ENCODE assay signal across 24 cellular contexts in genomic region chr14:102325791-102326345, GRCh38.
"Had no signal": no experiment of that assay in that cellular context is flagged by ENCODE, and none has a peak within 500 bp of the region (broad histone marks: within the 10 kb centered on the region; RNA-seq: fewer than 3 reads in every experiment).

No MANE protein-coding gene starts in this region.

- DNase-seq: activated B cell treated with CpG ODN at 0.5 μM for 24 hours; activated CD4-positive, alpha-beta memory T cell treated with anti-CD3 and anti-CD28 coated beads, Interleukin-2, amount 10 ng/mL, durations not matched to agents 7 days and 5 days; activated CD4-positive, alpha-beta T cell treated with anti-CD3 and anti-CD28 coated beads for 4 hours; activated CD8-positive, alpha-beta memory T cell treated with anti-CD3 and anti-CD28 coated beads, Interleukin-2, amount 10 ng/mL, durations not matched to agents 7 days and 5 days; activated effector memory CD4-positive, alpha-beta T cell treated with Interleukin-2 at 50 U/mL for 16 hours; activated naive CD4-positive, alpha-beta T cell treated with anti-CD3 and anti-CD28 coated beads, Interleukin-2, amount 10 ng/mL, durations not matched to agents 7 days and 5 days; activated naive CD8-positive, alpha-beta T cell treated with anti-CD3 and anti-CD28 coated beads, Interleukin-2, amount 50 U/mL, for 24 hours; activated T-cell treated with anti-CD3 and anti-CD28 coated beads, Interleukin-2, amount 50 U/mL, for 1 hour; anterior cingulate cortex; effector CD8-positive, alpha-beta T cell; heart right ventricle; midbrain; psoas muscle; small intestine; stimulated activated CD4-positive, alpha-beta T cell treated with anti-CD3 and anti-CD28 coated beads, Interleukin-4, amount 100 ng/mL, for 24 hours; testis; upper lobe of right lung had no signal

- H3K4me3 Mint-ChIP-seq: activated B cell treated with CpG ODN at 0.5 μM for 24 hours; activated CD4-positive, alpha-beta memory T cell treated with anti-CD3 and anti-CD28 coated beads, Interleukin-2, amount 10 ng/mL, durations not matched to agents 7 days and 5 days; activated CD8-positive, alpha-beta memory T cell treated with anti-CD3 and anti-CD28 coated beads, Interleukin-2, amount 10 ng/mL, durations not matched to agents 7 days and 5 days; activated naive CD4-positive, alpha-beta T cell treated with anti-CD3 and anti-CD28 coated beads, Interleukin-2, amount 10 ng/mL, durations not matched to agents 7 days and 5 days; activated naive CD8-positive, alpha-beta T cell treated with anti-CD3 and anti-CD28 coated beads, Interleukin-2, amount 50 U/mL, for 24 hours; dendritic cell treated with granulocyte-macrophage colony-stimulating factor and Interleukin-4, amounts not matched to agents 40 ng/mL and 50 ng/mL, for 4 days; stimulated activated effector memory CD8-positive, alpha-beta T cell treated with anti-CD3 and anti-CD28 coated beads, Interleukin-12 subunit alpha, Interleukin-12 subunit beta, amount 100 ng/mL, for 72 hours; T-helper 2 cell treated with Interferon-gamma antibody and Interleukin-4, amounts not matched to agents 5 μg/mL and 100 μg/mL, for 36 hours had no signal

- H3K4me1 Mint-ChIP-seq: stimulated activated effector memory CD8-positive, alpha-beta T cell treated with anti-CD3 and anti-CD28 coated beads, Interleukin-12 subunit alpha, Interleukin-12 subunit beta, amount 100 ng/mL, for 72 hours had no signal

- H3K27me3 Mint-ChIP-seq: activated B cell treated with CpG ODN at 0.5 μM for 24 hours; activated CD4-positive, alpha-beta memory T cell treated with anti-CD3 and anti-CD28 coated beads, Interleukin-2, amount 10 ng/mL, durations not matched to agents 7 days and 5 days; activated CD8-positive, alpha-beta memory T cell treated with anti-CD3 and anti-CD28 coated beads, Interleukin-2, amount 10 ng/mL, durations not matched to agents 7 days and 5 days; activated naive CD4-positive, alpha-beta T cell treated with anti-CD3 and anti-CD28 coated beads, Interleukin-2, amount 10 ng/mL, durations not matched to agents 7 days and 5 days; activated naive CD8-positive, alpha-beta T cell treated with anti-CD3 and anti-CD28 coated beads, Interleukin-2, amount 50 U/mL, for 24 hours; dendritic cell treated with granulocyte-macrophage colony-stimulating factor and Interleukin-4, amounts not matched to agents 40 ng/mL and 50 ng/mL, for 4 days had no signal

- H3K27ac ChIP-seq: gastroesophageal sphincter, heart right ventricle, psoas muscle, testis, upper lobe of right lung had no signal

- H3K27me3 ChIP-seq: gastroesophageal sphincter, heart right ventricle, testis, upper lobe of right lung had no signal

- ATAC-seq: activated CD8-positive, alpha-beta memory T cell treated with anti-CD3 and anti-CD28 coated beads, Interleukin-2, amount 10 ng/mL, durations not matched to agents 7 days and 5 days; activated naive CD8-positive, alpha-beta T cell treated with anti-CD3 and anti-CD28 coated beads, Interleukin-2, amount 50 U/mL, for 24 hours; esophagus mucosa; gastroesophageal sphincter; heart right ventricle; psoas muscle; right cardiac atrium; stimulated activated effector memory CD8-positive, alpha-beta T cell treated with anti-CD3 and anti-CD28 coated beads, Interleukin-12 subunit alpha, Interleukin-12 subunit beta, amount 100 ng/mL, for 72 hours; upper lobe of right lung had no signal

- H3K9me3 ChIP-seq: gastroesophageal sphincter, heart right ventricle, psoas muscle, testis, upper lobe of right lung had no signal

- H3K9me3 Mint-ChIP-seq: activated B cell treated with CpG ODN at 0.5 μM for 24 hours; activated CD4-positive, alpha-beta memory T cell treated with anti-CD3 and anti-CD28 coated beads, Interleukin-2, amount 10 ng/mL, durations not matched to agents 7 days and 5 days; activated naive CD4-positive, alpha-beta T cell treated with anti-CD3 and anti-CD28 coated beads, Interleukin-2, amount 10 ng/mL, durations not matched to agents 7 days and 5 days; activated naive CD8-positive, alpha-beta T cell treated with anti-CD3 and anti-CD28 coated beads, Interleukin-2, amount 50 U/mL, for 24 hours; dendritic cell treated with granulocyte-macrophage colony-stimulating factor and Interleukin-4, amounts not matched to agents 40 ng/mL and 50 ng/mL, for 4 days; neural crest cell; stimulated activated effector memory CD8-positive, alpha-beta T cell treated with anti-CD3 and anti-CD28 coated beads, Interleukin-12 subunit alpha, Interleukin-12 subunit beta, amount 100 ng/mL, for 72 hours; T-helper 2 cell treated with Interferon-gamma antibody and Interleukin-4, amounts not matched to agents 5 μg/mL and 100 μg/mL, for 36 hours had no signal

- H3K4me3 ChIP-seq: gastroesophageal sphincter, heart right ventricle, psoas muscle, testis, upper lobe of right lung had no signal

- H3K27ac Mint-ChIP-seq: activated B cell treated with CpG ODN at 0.5 μM for 24 hours; activated CD4-positive, alpha-beta memory T cell treated with anti-CD3 and anti-CD28 coated beads, Interleukin-2, amount 10 ng/mL, durations not matched to agents 7 days and 5 days; activated CD8-positive, alpha-beta memory T cell treated with anti-CD3 and anti-CD28 coated beads, Interleukin-2, amount 10 ng/mL, durations not matched to agents 7 days and 5 days; activated naive CD4-positive, alpha-beta T cell treated with anti-CD3 and anti-CD28 coated beads, Interleukin-2, amount 10 ng/mL, durations not matched to agents 7 days and 5 days; activated naive CD8-positive, alpha-beta T cell treated with anti-CD3 and anti-CD28 coated beads, Interleukin-2, amount 50 U/mL, for 24 hours; dendritic cell treated with granulocyte-macrophage colony-stimulating factor and Interleukin-4, amounts not matched to agents 40 ng/mL and 50 ng/mL, for 4 days; stimulated activated effector memory CD8-positive, alpha-beta T cell treated with anti-CD3 and anti-CD28 coated beads, Interleukin-12 subunit alpha, Interleukin-12 subunit beta, amount 100 ng/mL, for 72 hours; T-helper 2 cell treated with Interferon-gamma antibody and Interleukin-4, amounts not matched to agents 5 μg/mL and 100 μg/mL, for 36 hours had no signal
